ENCODE assay signal across 20 cellular contexts in genomic region chr2:190809876-190810525, GRCh38.
A peak's percentile ranks its signal among the peaks of the same experiment; 100 is the strongest.
DNase-seq lines count a peak whose midpoint lies in the region; ATAC-seq and TF ChIP-seq lines count a peak whose summit lies in the region.
"Had no signal": no experiment of that assay in that cellular context is flagged by ENCODE, and none has a peak within 500 bp of the region (broad histone marks: within the 10 kb centered on the region; RNA-seq: fewer than 3 reads in every experiment).

No MANE protein-coding gene starts in this region.

- DNase-seq in activated CD4-positive, CD25-positive, alpha-beta regulatory T cell (lab: John Stamatoyannopoulos, UW), result no peak
- DNase-seq in LoVo (ENCODE audit: low spot score) (peak; percentile 26), epithelial cell of esophagus (ENCODE audit: low read depth) (peak; percentile 63), renal cortical epithelial cell (ENCODE audit: low read depth) (peak; percentile 53), NCI-H748 (lab: John Stamatoyannopoulos, UW; ENCODE audit: unreplicated experiment) (no peak), mesothelial cell of epicardium (ENCODE audit: low spot score in 2 of 2, unreplicated experiment in 2 of 2) (no peak)
- DNase-seq in effector CD8-positive, alpha-beta T cell (lab: John Stamatoyannopoulos, UW), result no peak
- DNase-seq: 8988T; activated CD4-positive, alpha-beta T cell treated with anti-CD3 and anti-CD28 coated beads, Interleukin-2, amount 50 U/mL, for 4 hours; anterior cingulate cortex; cerebellar nuclear complex; endodermal cell; GDM1; NCI-H2029; NCI-H446 had no signal

- no peak overlapping the region for H3K27ac Mint-ChIP-seq in mesothelial cell of epicardium
- H3K27ac Mint-ChIP-seq: activated T-helper 2 cell treated with anti-CD3 and anti-CD28 coated beads, Interferon-gamma antibody, Interleukin-2, Interleukin-4, amounts not matched to agents 10 μg/mL and 5 μg/mL and 100 μg/mL, durations not matched to agents 14 hours and 24 hours and 36 hours; endodermal cell had no signal

- ATAC-seq in activated CD4-positive, CD25-positive, alpha-beta regulatory T cell treated with anti-CD3 and anti-CD28 coated beads, Interleukin-2, amount 50 U/mL, for 24 hours, result peak; percentile 79 to 85
- ATAC-seq: GM12878 had no signal

- TF ChIP-seq CTCF in epithelial cell of esophagus (IDR thresholded peaks at IDR 0.05; ENCODE audit: insufficient read depth, low read depth, low read length, missing control alignments) (no peak), mesothelial cell of epicardium (IDR thresholded peaks at IDR 0.05; ENCODE audit: unreplicated experiment) (no peak)

- no peaks in the 10 kb centered on the region for H3K9me3 Mint-ChIP-seq in mesothelial cell of epicardium
- H3K9me3 Mint-ChIP-seq: activated T-helper 2 cell treated with anti-CD3 and anti-CD28 coated beads, Interferon-gamma antibody, Interleukin-2, Interleukin-4, amounts not matched to agents 10 μg/mL and 5 μg/mL and 100 μg/mL, durations not matched to agents 14 hours and 24 hours and 36 hours; endodermal cell had no signal

- peaks cover 7% of the 10 kb centered on the region for H3K27me3 Mint-ChIP-seq in mesothelial cell of epicardium (ENCODE audit: low read depth)

- H3K4me3 ChIP-seq in epithelial cell of esophagus (ENCODE audit: low read length), result no peak overlapping the region
- H3K4me3 ChIP-seq: BLaER1 treated with 17β-estradiol and CSF1 and Interleukin-3, amounts not matched to agents 10 nM and 100 nM; GM12878; HAP-1 had no signal

- H3K4me1 Mint-ChIP-seq in mesothelial cell of epicardium, result peaks cover 26% of the 10 kb centered on the region

- no peaks in the 10 kb centered on the region for H3K36me3 Mint-ChIP-seq in mesothelial cell of epicardium

- no peak overlapping the region for H3K4me3 Mint-ChIP-seq in mesothelial cell of epicardium
- H3K4me3 Mint-ChIP-seq: endodermal cell had no signal

Comparison
In these comparisons a context has a peak if more than half of its experiments do, and no peak if none do; other contexts are left out.
1. DNase-seq: peak in LoVo (single experiment), epithelial cell of esophagus (single experiment) and renal cortical epithelial cell (single experiment); none in activated CD4-positive, CD25-positive, alpha-beta regulatory T cell (0 of 4), effector CD8-positive, alpha-beta T cell (single experiment), NCI-H748 (single experiment) and mesothelial cell of epicardium (0 of 2).